ENCODE assay signal across 1 cellular context in the genomic region with DNA sequence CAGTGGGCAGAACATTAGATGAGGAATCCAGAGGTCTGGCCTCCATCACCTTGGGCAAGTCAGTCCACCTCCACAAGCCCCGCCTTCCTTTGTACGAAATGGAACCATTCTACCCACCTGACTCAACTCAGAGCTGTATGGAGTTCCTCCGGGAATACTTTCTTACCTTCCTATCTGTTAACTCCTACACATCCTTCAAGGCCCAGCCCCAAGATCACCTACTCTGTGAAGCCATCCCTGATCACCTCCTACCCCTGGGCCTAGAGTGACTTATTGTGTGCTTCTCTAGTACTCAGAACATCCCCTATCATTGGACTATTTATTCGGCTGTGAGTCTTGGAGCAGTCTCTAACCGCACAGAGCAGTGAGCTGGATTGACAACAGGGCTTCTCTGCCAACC.
TF ChIP-seq lines count a peak whose summit lies in the region.

No MANE protein-coding gene starts in this region.

TF ChIP-seq in H1, 55 proteins besides CTCF, POLR2A, EP300 and RAD21 (continued from another document):
- TF ChIP-seq PHF8 (conservative IDR thresholded peaks at IDR 0.05; ENCODE audit: low read depth, low read length) = no peak
- no peak for TF ChIP-seq TAF7 (optimal IDR thresholded peaks at IDR 0.05; ENCODE audit: borderline replicate concordance, low read depth, low read length)
- no peak for TF ChIP-seq TCF12 (IDR thresholded peaks at IDR 0.05; ENCODE audit: low read depth, low read length)
- TF ChIP-seq GTF2F1 (IDR thresholded peaks at IDR 0.05; ENCODE audit: borderline replicate concordance, low read depth, low read length) = no peak
- no peak for TF ChIP-seq TEAD4 (IDR thresholded peaks at IDR 0.05; ENCODE audit: low read depth, low read length)
